In the genomic region with DNA sequence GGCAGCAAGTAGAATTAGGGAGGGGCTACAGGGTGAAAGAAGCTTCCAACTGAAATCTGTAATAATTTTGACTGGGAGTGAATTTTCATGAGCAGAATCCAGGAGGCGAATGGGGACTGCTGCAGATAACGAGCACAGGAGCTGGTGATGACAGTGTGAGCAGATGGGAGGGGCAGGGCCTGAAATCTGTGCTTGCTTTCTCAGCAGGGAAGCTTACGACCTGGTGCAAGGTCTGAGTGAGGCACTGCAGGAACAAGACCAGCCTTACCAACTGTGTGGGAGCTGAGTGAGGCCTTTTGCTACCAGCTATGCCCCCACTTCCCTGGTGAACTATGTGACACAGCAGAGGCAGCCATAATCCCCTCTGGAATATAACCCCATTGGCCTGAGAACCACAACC, we compare ENCODE assay signal across 20 cellular contexts.
DNase-seq lines count a peak whose midpoint lies in the region; ATAC-seq and TF ChIP-seq lines count a peak whose summit lies in the region.
"Had no signal": no experiment of that assay in that cellular context is flagged by ENCODE, and none has a peak within 500 bp of the region (broad histone marks: within the 10 kb centered on the region; RNA-seq: fewer than 3 reads in every experiment).

No MANE protein-coding gene starts in this region.

- peak overlapping the region; percentile 50 for H3K27ac ChIP-seq in cardiac muscle cell
- no peak overlapping the region for H3K27ac ChIP-seq in left ventricle myocardium inferior (replicated peaks)
- no peak overlapping the region for H3K27ac ChIP-seq in CD4-positive, alpha-beta T cell (ENCODE audit: low read depth, low read length)
- H3K27ac ChIP-seq: BLaER1, HL-60 had no signal

- POLR2A ChIA-PET in CD4-positive, alpha-beta T cell (lab: Charles Lee), result no interaction called here

- no peak overlapping the region for H3K4me3 Mint-ChIP-seq in CD4-positive, alpha-beta T cell
- no peak overlapping the region for H3K4me3 Mint-ChIP-seq in activated T-cell treated with anti-CD3 and anti-CD28 coated beads, Interleukin-2, amount 50 U/mL, for 4 hours
- H3K4me3 Mint-ChIP-seq: CD8-positive, alpha-beta T cell; HFFc6 had no signal

- H3K27me3 Mint-ChIP-seq in CD4-positive, alpha-beta T cell, result peaks cover 2% of the 10 kb centered on the region
- no peaks in the 10 kb centered on the region for H3K27me3 Mint-ChIP-seq in activated T-cell treated with anti-CD3 and anti-CD28 coated beads, Interleukin-2, amount 50 U/mL, for 4 hours (ENCODE audit: low read depth)

- no peak for ATAC-seq in mucosa of descending colon
- ATAC-seq in CD4-positive, alpha-beta T cell (ENCODE audit: poor library complexity), result no peak
- no peak for ATAC-seq in activated T-cell treated with anti-CD3 and anti-CD28 coated beads, Interleukin-2, amount 50 U/mL, for 4 hours
- ATAC-seq: CD8-positive, alpha-beta T cell; HCT116 had no signal

- no peak overlapping the region for H3K27ac Mint-ChIP-seq in CD4-positive, alpha-beta T cell
- H3K27ac Mint-ChIP-seq: CD14-positive monocyte; CD8-positive, alpha-beta T cell; HFFc6 had no signal

- peak; percentile 3 for DNase-seq in NCI-H1694 treated with DMSO at 0.1 percent for 48 hours (lab: John Stamatoyannopoulos, UW)
- no peak for DNase-seq in NCI-H1694 (lab: John Stamatoyannopoulos, UW)
- peak in 1 of 2 donors; percentile 49 for DNase-seq in cardiac muscle cell (ENCODE audit: low read depth in 1 of 2, low spot score in 1 of 2)
- DNase-seq in left ventricle myocardium inferior, result no peak
- peak; percentile 23 for DNase-seq in iPS-NIHi7 (ENCODE audit: extremely low spot score)
- no peak for DNase-seq in mucosa of descending colon
- DNase-seq in CD4-positive, alpha-beta T cell, result no peak
- DNase-seq in activated T-cell treated with anti-CD3 and anti-CD28 coated beads, Interleukin-2, amount 50 U/mL, for 4 hours, result no peak
- DNase-seq: 8988T; Calu3; CD8-positive, alpha-beta T cell; GDM1; GOT3; H7; HFFc6; IMR-90 had no signal

- intact Hi-C loops in left ventricle myocardium inferior (cut with micrococcal nuclease), result no loop called here
- intact Hi-C loops in mucosa of descending colon (cut with DNase I, micrococcal nuclease), result no loop called here
- intact Hi-C loops in CD4-positive, alpha-beta T cell (cut with DNase I, micrococcal nuclease), result no loop called here

- H3K9me3 ChIP-seq in cardiac muscle cell (ENCODE audit: low read depth), result no peaks in the 10 kb centered on the region
- peaks cover 26% of the 10 kb centered on the region for H3K9me3 ChIP-seq in left ventricle myocardium inferior (replicated peaks)
- H3K9me3 ChIP-seq in mucosa of descending colon, result no peaks in the 10 kb centered on the region
- H3K9me3 ChIP-seq in CD4-positive, alpha-beta T cell (ENCODE audit: control insufficient read depth, low read length), result no peaks in the 10 kb centered on the region

- H3K9me3 Mint-ChIP-seq in CD4-positive, alpha-beta T cell, result peaks cover 9% of the 10 kb centered on the region
- H3K9me3 Mint-ChIP-seq in activated T-cell treated with anti-CD3 and anti-CD28 coated beads, Interleukin-2, amount 50 U/mL, for 4 hours, result peaks cover 23% of the 10 kb centered on the region

- TF ChIP-seq CTCF in cardiac muscle cell (IDR thresholded peaks at IDR 0.05; ENCODE audit: low read depth, low read length), result no peak
- no peak for TF ChIP-seq CTCF in left ventricle myocardium inferior (IDR thresholded peaks at IDR 0.05; ENCODE audit: borderline replicate concordance)
- TF ChIP-seq CTCF in mucosa of descending colon (IDR thresholded peaks at IDR 0.05), result no peak
- no peak for TF ChIP-seq CTCF in CD4-positive, alpha-beta T cell (IDR thresholded peaks at IDR 0.05)

- H3K27me3 ChIP-seq in cardiac muscle cell (no peaks in the 10 kb centered on the region), left ventricle myocardium inferior (ENCODE audit: low read depth) (peaks cover 3% of the 10 kb centered on the region)
- H3K27me3 ChIP-seq in CD4-positive, alpha-beta T cell (ENCODE audit: control insufficient read depth, insufficient read depth, low read length), result no peaks in the 10 kb centered on the region
- H3K27me3 ChIP-seq: BLaER1 had no signal

- no peaks in the 10 kb centered on the region for H3K36me3 ChIP-seq in cardiac muscle cell
- H3K36me3 ChIP-seq in left ventricle myocardium inferior, result no peaks in the 10 kb centered on the region
- H3K36me3 ChIP-seq in mucosa of descending colon (ENCODE audit: low read depth), result no peaks in the 10 kb centered on the region
- H3K36me3 ChIP-seq: BLaER1 had no signal

- CTCF ChIA-PET in CD4-positive, alpha-beta T cell (lab: Charles Lee), result no interaction called here

- H3K4me1 Mint-ChIP-seq in CD4-positive, alpha-beta T cell (ENCODE audit: low read depth), result no peaks in the 10 kb centered on the region
- no peaks in the 10 kb centered on the region for H3K4me1 Mint-ChIP-seq in activated T-cell treated with anti-CD3 and anti-CD28 coated beads, Interleukin-2, amount 50 U/mL, for 4 hours (ENCODE audit: low read depth)
- H3K4me1 Mint-ChIP-seq: CD14-positive monocyte had no signal

- H3K4me1 ChIP-seq in cardiac muscle cell (ENCODE audit: low read depth) (no peaks in the 10 kb centered on the region), left ventricle myocardium inferior (no peaks in the 10 kb centered on the region), mucosa of descending colon (ENCODE audit: low read depth) (no peaks in the 10 kb centered on the region)
- H3K4me1 ChIP-seq: BLaER1 had no signal

- H3K36me3 Mint-ChIP-seq in CD4-positive, alpha-beta T cell (ENCODE audit: low read depth), result no peaks in the 10 kb centered on the region
- H3K36me3 Mint-ChIP-seq in activated T-cell treated with anti-CD3 and anti-CD28 coated beads, Interleukin-2, amount 50 U/mL, for 4 hours (ENCODE audit: insufficient read depth), result no peaks in the 10 kb centered on the region
- H3K36me3 Mint-ChIP-seq: CD14-positive monocyte; CD8-positive, alpha-beta T cell had no signal

- H3K4me3 ChIP-seq in cardiac muscle cell (no peak overlapping the region), left ventricle myocardium inferior (no peak overlapping the region), mucosa of descending colon (no peak overlapping the region)
- H3K4me3 ChIP-seq: BLaER1 had no signal

Comparison
In these comparisons a context has a peak if more than half of its experiments do, and no peak if none do; other contexts are left out.
1. DNase-seq: peak in NCI-H1694 treated with DMSO at 0.1 percent for 48 hours (single experiment) and iPS-NIHi7 (single experiment); none in NCI-H1694 (single experiment), left ventricle myocardium inferior (single experiment), mucosa of descending colon (0 of 3), CD4-positive, alpha-beta T cell (0 of 10) and activated T-cell treated with anti-CD3 and anti-CD28 coated beads, Interleukin-2, amount 50 U/mL, for 4 hours (single experiment).